8 cellular contexts compared by ENCODE assay signal in genomic region chr9:4666042-4666699, GRCh38. TPM values are rescaled to one million over a fixed set of nuclear protein-coding genes. Genes with fewer than 3 reads are reported as not detected.
DNase-seq lines count a peak whose midpoint lies in the region; ATAC-seq and TF ChIP-seq lines count a peak whose summit lies in the region.

Gene SPATA6L, minus strand, starts transcription at chr9:4666480. Its CDS starts 230 bp downstream, at chr9:4666250.

- peak within 1 kb of the TSS; percentile 93 for H3K4me2 ChIP-seq in smooth muscle cell

- H3K4me1 ChIP-seq in smooth muscle cell (ENCODE audit: low read depth) = peaks cover 13% of the 10 kb centered on the region

- no peaks in the 10 kb centered on the region for H4K20me1 ChIP-seq in smooth muscle cell (ENCODE audit: low read depth)

- no peaks in the 10 kb centered on the region for H3K9me3 ChIP-seq in smooth muscle cell (replicated peaks; ENCODE audit: low read depth)

- peak within 1 kb of the TSS; percentile 93 for H2AFZ ChIP-seq in smooth muscle cell (ENCODE audit: low read depth)

- DNase-seq in NCI-H510A treated with DMSO at 0.1 percent for 48 hours (lab: John Stamatoyannopoulos, UW) (peak; percentile 29), NCI-H510A (lab: John Stamatoyannopoulos, UW) (no peak), NCI-H146 treated with DMSO at 0.1 percent for 48 hours (lab: John Stamatoyannopoulos, UW; ENCODE audit: unreplicated experiment) (peak; percentile 46), choroid plexus epithelial cell (ENCODE audit: low read depth) (peak; percentile 59), kidney epithelial cell (ENCODE audit: low read depth) (no peak), smooth muscle cell (lab: John Stamatoyannopoulos, UW; ENCODE audit: unreplicated experiment) (peak; percentile 21), SKM-1 treated with dmso at 0.1 percent for 144 hours (lab: John Stamatoyannopoulos, UW; ENCODE audit: unreplicated experiment) (no peak)

- peak; percentile 23 to 39 for ATAC-seq in activated CD4-positive, CD25-positive, alpha-beta regulatory T cell treated with anti-CD3 and anti-CD28 coated beads, Interleukin-2, amount 50 U/mL, for 24 hours

- H3K36me3 ChIP-seq in kidney epithelial cell (ENCODE audit: control insufficient read depth, insufficient read depth, low read length) (no peaks in the 10 kb centered on the region), smooth muscle cell (ENCODE audit: low read depth) (no peaks in the 10 kb centered on the region)

- no peaks in the 10 kb centered on the region for H3K27me3 ChIP-seq in kidney epithelial cell (ENCODE audit: control insufficient read depth, insufficient read depth, low read length)
- H3K27me3 ChIP-seq in smooth muscle cell (ENCODE audit: low read depth) = peaks cover 6% of the 10 kb centered on the region

- WGBS in smooth muscle cell (ENCODE audit: low lambda C conversion rate) = 5% methylated on average over 36 of the region's 36 CpGs

- no peaks in the 10 kb centered on the region for H3K79me2 ChIP-seq in smooth muscle cell (ENCODE audit: low read depth)

- peak within 1 kb of the TSS; percentile 61 for H3K9ac ChIP-seq in smooth muscle cell (ENCODE audit: low read depth)

- peak within 1 kb of the TSS; percentile 64 for H3K4me3 ChIP-seq in choroid plexus epithelial cell (ENCODE audit: low read depth, low read length)
- H3K4me3 ChIP-seq in kidney epithelial cell (ENCODE audit: low read depth, low read length) = peak within 1 kb of the TSS; percentile 64
- peak within 1 kb of the TSS; percentile 58 for H3K4me3 ChIP-seq in smooth muscle cell

- peak within 1 kb of the TSS; percentile 14 for H3K27ac ChIP-seq in smooth muscle cell (ENCODE audit: low read depth)

- TF ChIP-seq CTCF in choroid plexus epithelial cell (conservative IDR thresholded peaks at IDR 0.05; ENCODE audit: low read depth, low read length) = peak; percentile 9
- peak; percentile 22 for TF ChIP-seq CTCF in kidney epithelial cell (IDR thresholded peaks at IDR 0.05; ENCODE audit: insufficient read depth, low read length, poor library complexity, severe bottlenecking)
- no peak for TF ChIP-seq CTCF in smooth muscle cell (IDR thresholded peaks at IDR 0.05; ENCODE audit: borderline replicate concordance, insufficient read depth, poor library complexity, severe bottlenecking)

- H3F3A ChIP-seq in smooth muscle cell (ENCODE audit: low read depth) = peaks cover 17% of the 10 kb centered on the region

RNA-seq across cellular contexts. Expression of gene SPATA6L, which starts in this region (rescaled TPM):
- total RNA-seq in kidney epithelial cell = 1.3 and 2.5 TPM in 2 replicates
- total RNA-seq in smooth muscle cell = 0.67 and 0.81 TPM in 2 replicates
- polyA plus RNA-seq in smooth muscle cell = 0.57 and 0.80 TPM in 2 replicates

Comparison
In these comparisons a context has a peak if more than half of its experiments do, and no peak if none do; other contexts are left out.
1. DNase-seq: peak in NCI-H510A treated with DMSO at 0.1 percent for 48 hours (single experiment), NCI-H146 treated with DMSO at 0.1 percent for 48 hours (single experiment) and choroid plexus epithelial cell (single experiment); none in NCI-H510A (single experiment), kidney epithelial cell (single experiment) and SKM-1 treated with dmso at 0.1 percent for 144 hours (single experiment).
2. Peak in DNase-seq, H3K4me3 ChIP-seq, H3K27ac ChIP-seq, H3K9ac ChIP-seq and H3K4me2 ChIP-seq in smooth muscle cell; RNA of the gene not detected or under 1 TPM.
3. Peak in every context shown above with its lines, with median percentiles within 50 percentile points of each other: H3K4me3 ChIP-seq.